9 cellular contexts compared by ENCODE assay signal in genomic region chr3:38662544-38662943, GRCh38. TPM values are rescaled to one million over a fixed set of nuclear protein-coding genes. Genes with fewer than 3 reads are reported as not detected.
DNase-seq lines count a peak whose midpoint lies in the region; ATAC-seq and TF ChIP-seq lines count a peak whose summit lies in the region.
"Had no signal": no experiment of that assay in that cellular context is flagged by ENCODE, and none has a peak within 500 bp of the region (broad histone marks: within the 10 kb centered on the region; RNA-seq: fewer than 3 reads in every experiment).

No MANE protein-coding gene starts in this region.

- H3K4me3 Mint-ChIP-seq in osteocyte (ENCODE audit: unreplicated experiment), result no peak overlapping the region

- DNase-seq in NCI-H1694 treated with DMSO at 0.1 percent for 48 hours (lab: John Stamatoyannopoulos, UW) (peak; percentile 14), NCI-H1694 (lab: John Stamatoyannopoulos, UW) (no peak), NCI-H1105 (lab: John Stamatoyannopoulos, UW) (peak; percentile 11), astrocyte of the spinal cord (ENCODE audit: low read depth, low spot score) (peak; percentile 36), osteocyte (ENCODE audit: extremely low spot score, unreplicated experiment) (no peak), HuH-7 (ENCODE audit: low spot score) (no peak), ecto neural progenitor cell (ENCODE audit: low spot score) (no peak)

- TF ChIP-seq CTCF in astrocyte of the spinal cord (IDR thresholded peaks at IDR 0.05; ENCODE audit: low read depth, low read length) (peak; percentile 50), osteocyte (IDR thresholded peaks at IDR 0.05) (peak; percentile 15)

- no peak overlapping the region for H3K4me3 ChIP-seq in astrocyte of the spinal cord (ENCODE audit: low read depth, low read length)
- H3K4me3 ChIP-seq: BLaER1 treated with 17β-estradiol and CSF1 and Interleukin-3, amounts not matched to agents 10 nM and 100 nM had no signal

- no peak overlapping the region for H3K27ac Mint-ChIP-seq in osteocyte (ENCODE audit: unreplicated experiment)

- no peak for ATAC-seq in HG03439 (IDR thresholded peaks at IDR 0.05; ENCODE audit: unreplicated experiment)

- H3K36me3 Mint-ChIP-seq in osteocyte (ENCODE audit: unreplicated experiment), result no peaks in the 10 kb centered on the region

- H3K9me3 Mint-ChIP-seq in osteocyte (ENCODE audit: unreplicated experiment), result peaks cover 16% of the 10 kb centered on the region

- H3K4me1 Mint-ChIP-seq in osteocyte (ENCODE audit: unreplicated experiment), result no peaks in the 10 kb centered on the region

- in situ Hi-C loops in astrocyte of the spinal cord (cut with HindIII; ENCODE audit: low sequenced_read_pairs), result no loop called here

- H3K27me3 Mint-ChIP-seq in osteocyte (ENCODE audit: unreplicated experiment), result peaks cover 19% of the 10 kb centered on the region

RNA-seq across cellular contexts. Expression of gene SCN5A, which starts 13.1 kb away (rescaled TPM):
- total RNA-seq in osteocyte, result not detected in 2 replicates

Comparison
In these comparisons a context has a peak if more than half of its experiments do, and no peak if none do; other contexts are left out.
1. DNase-seq: peak in NCI-H1694 treated with DMSO at 0.1 percent for 48 hours (single experiment), NCI-H1105 (single experiment) and astrocyte of the spinal cord (single experiment); none in NCI-H1694 (single experiment), osteocyte (single experiment), HuH-7 (single experiment) and ecto neural progenitor cell (single experiment).